In genomic region chr11:7341551-7341950, GRCh38 we compare ENCODE assay signal across 15 cellular contexts.
A peak's percentile ranks its signal among the peaks of the same experiment; 100 is the strongest.
DNase-seq lines count a peak whose midpoint lies in the region; ATAC-seq and TF ChIP-seq lines count a peak whose summit lies in the region.
"Had no signal": no experiment of that assay in that cellular context is flagged by ENCODE, and none has a peak within 500 bp of the region (broad histone marks: within the 10 kb centered on the region; RNA-seq: fewer than 3 reads in every experiment).

No MANE protein-coding gene starts in this region.

- DNase-seq in HCEC 1CT, result peak; percentile 42
- peak; percentile 29 for DNase-seq in RKO (ENCODE audit: low spot score)
- peak; percentile 38 for DNase-seq in epithelial cell of esophagus (ENCODE audit: low read depth)
- DNase-seq in SHP77 treated with DMSO at 0.1 percent for 48 hours (lab: John Stamatoyannopoulos, UW), result no peak
- no peak for DNase-seq in mucosa of descending colon
- DNase-seq: C1 segment of cervical spinal cord; Calu3; CD4-positive, alpha-beta memory T cell; COR-L47; DMS53; DMS79 treated with DMSO at 0.1 percent for 48 hours; H9; HFFc6 had no signal

- H3K36me3 ChIP-seq in mucosa of descending colon (ENCODE audit: low read depth), result no peaks in the 10 kb centered on the region

- H3K9me3 ChIP-seq in mucosa of descending colon, result no peaks in the 10 kb centered on the region

- no peak overlapping the region for H3K4me3 ChIP-seq in epithelial cell of esophagus (ENCODE audit: low read length)
- H3K4me3 ChIP-seq in mucosa of descending colon, result no peak overlapping the region
- H3K4me3 ChIP-seq: GM23338 had no signal

- ATAC-seq in GM19395 (IDR thresholded peaks at IDR 0.05; ENCODE audit: unreplicated experiment), result no peak
- no peak for ATAC-seq in mucosa of descending colon
- ATAC-seq: GM23338 had no signal

- intact Hi-C loops in mucosa of descending colon (cut with DNase I, micrococcal nuclease), result no loop called here

- TF ChIP-seq CTCF in epithelial cell of esophagus (IDR thresholded peaks at IDR 0.05; ENCODE audit: insufficient read depth, low read depth, low read length, missing control alignments), result no peak
- TF ChIP-seq CTCF in mucosa of descending colon (IDR thresholded peaks at IDR 0.05), result no peak

- H3K4me1 ChIP-seq in mucosa of descending colon (ENCODE audit: low read depth), result no peaks in the 10 kb centered on the region

Comparison
In these comparisons a context has a peak if more than half of its experiments do, and no peak if none do; other contexts are left out.
1. DNase-seq: peak in HCEC 1CT (single experiment), RKO (single experiment) and epithelial cell of esophagus (single experiment); none in SHP77 treated with DMSO at 0.1 percent for 48 hours (single experiment) and mucosa of descending colon (0 of 3).